Comparison of ENCODE assay signal across 8 cellular contexts in genomic region chr1:51313961-51314777, GRCh38. TPM values are rescaled to one million over a fixed set of nuclear protein-coding genes. Genes with fewer than 3 reads are reported as not detected.
A peak's percentile ranks its signal among the peaks of the same experiment; 100 is the strongest.
DNase-seq lines count a peak whose midpoint lies in the region; ATAC-seq and TF ChIP-seq lines count a peak whose summit lies in the region.

No MANE protein-coding gene starts in this region.

- no peak for TF ChIP-seq CTCF in A673 (conservative IDR thresholded peaks at IDR 0.05; ENCODE audit: low read depth, low read length)
- TF ChIP-seq CTCF in HFFc6 (IDR thresholded peaks at IDR 0.05), result no peak
- no peak for TF ChIP-seq CTCF in astrocyte of the spinal cord (IDR thresholded peaks at IDR 0.05; ENCODE audit: low read depth, low read length)
- TF ChIP-seq CTCF in right lobe of liver (IDR thresholded peaks at IDR 0.05), result no peak

- peak; percentile 48 for TF ChIP-seq POLR2A in right lobe of liver (IDR thresholded peaks at IDR 0.05)

- H3K36me3 Mint-ChIP-seq in HFFc6 (ENCODE audit: low read depth), result no peaks in the 10 kb centered on the region
- no peaks in the 10 kb centered on the region for H3K36me3 Mint-ChIP-seq in activated T-helper 2 cell treated with anti-CD3 and anti-CD28 coated beads, Interferon-gamma antibody, Interleukin-2, Interleukin-4, amounts not matched to agents 10 μg/mL and 5 μg/mL and 100 μg/mL, durations not matched to agents 14 hours and 24 hours and 36 hours (ENCODE audit: low read depth)

- 36% methylated on average over 10 of the region's 12 CpGs for WGBS in right lobe of liver (ENCODE audit: insufficient coverage, low coverage, low lambda C conversion rate, missing lambda C conversion rate)

- H3K36me3 ChIP-seq in A673 (ENCODE audit: insufficient read depth, low read length, poor library complexity, severe bottlenecking), result no peaks in the 10 kb centered on the region
- H3K36me3 ChIP-seq in right lobe of liver, result no peaks in the 10 kb centered on the region

- no TSS peak for BruUV-seq in A673 (replicated peaks; lab: Mats Ljungman, UMichigan)

- H3K4me1 Mint-ChIP-seq in HFFc6 (ENCODE audit: low read depth), result peaks cover 28% of the 10 kb centered on the region
- H3K4me1 Mint-ChIP-seq in activated T-helper 2 cell treated with anti-CD3 and anti-CD28 coated beads, Interferon-gamma antibody, Interleukin-2, Interleukin-4, amounts not matched to agents 10 μg/mL and 5 μg/mL and 100 μg/mL, durations not matched to agents 14 hours and 24 hours and 36 hours (ENCODE audit: low read depth), result peaks cover 21% of the 10 kb centered on the region

- peaks cover 3% of the 10 kb centered on the region for H3K27me3 Mint-ChIP-seq in HFFc6 (ENCODE audit: insufficient read depth)
- H3K27me3 Mint-ChIP-seq in activated T-helper 2 cell treated with anti-CD3 and anti-CD28 coated beads, Interferon-gamma antibody, Interleukin-2, Interleukin-4, amounts not matched to agents 10 μg/mL and 5 μg/mL and 100 μg/mL, durations not matched to agents 14 hours and 24 hours and 36 hours (ENCODE audit: low read depth), result peaks cover 2% of the 10 kb centered on the region

- H3K27ac ChIP-seq in A673 (ENCODE audit: low read depth, low read length, poor library complexity, severe bottlenecking) (peak overlapping the region; percentile 12), right lobe of liver (peak overlapping the region; percentile 28 to 71 (median 45))

- peak overlapping the region; percentile 97 for H3K27ac Mint-ChIP-seq in HFFc6
- no peak overlapping the region for H3K27ac Mint-ChIP-seq in activated T-helper 2 cell treated with anti-CD3 and anti-CD28 coated beads, Interferon-gamma antibody, Interleukin-2, Interleukin-4, amounts not matched to agents 10 μg/mL and 5 μg/mL and 100 μg/mL, durations not matched to agents 14 hours and 24 hours and 36 hours

- no peaks in the 10 kb centered on the region for H3K9me3 ChIP-seq in A673 (ENCODE audit: low read depth, low read length, poor library complexity, severe bottlenecking)
- no peaks in the 10 kb centered on the region for H3K9me3 ChIP-seq in right lobe of liver

- DNase-seq in A673 (ENCODE audit: low spot score) (peak; percentile 49), HFFc6 (peak; percentile 75), astrocyte of the spinal cord (ENCODE audit: low read depth, low spot score) (peak; percentile 74), right lobe of liver (peak in 2 of 3 donors; percentile 36 to 46), SKM-1 (lab: John Stamatoyannopoulos, UW; ENCODE audit: unreplicated experiment) (no peak)
- DNase-seq in activated T-helper 2 cell treated with anti-CD3 and anti-CD28 coated beads, Interferon-gamma antibody, Interleukin-2, Interleukin-4, amounts not matched to agents 10 μg/mL and 5 μg/mL and 100 μg/mL, durations not matched to agents 14 hours and 24 hours and 36 hours (ENCODE audit: low spot score), result no peak
- DNase-seq in stimulated activated CD8-positive, alpha-beta memory T cell treated with anti-CD3 and anti-CD28 coated beads, Interleukin-4, amount 100 ng/mL, for 48 hours, result no peak

- CTCF ChIA-PET in A673 (lab: Charles Lee), result no interaction called here

- POLR2A ChIA-PET in A673 (lab: Charles Lee; ENCODE audit: low non-redundant PET), result no interaction called here

- intact Hi-C loops in A673 (cut with micrococcal nuclease; ENCODE audit: unreplicated experiment), result no loop called here
- intact Hi-C loops in right lobe of liver (cut with DNase I), result no loop called here
- intact Hi-C loops in activated T-helper 2 cell treated with anti-CD3 and anti-CD28 coated beads, Interferon-gamma antibody, Interleukin-2, Interleukin-4, amounts not matched to agents 10 μg/mL and 5 μg/mL and 100 μg/mL, durations not matched to agents 14 hours and 24 hours and 36 hours (cut with micrococcal nuclease), result no loop called here

- in situ Hi-C loops in astrocyte of the spinal cord (cut with HindIII; ENCODE audit: low sequenced_read_pairs), result no loop called here

- H3K4me1 ChIP-seq in A673 (ENCODE audit: insufficient read depth, low read length, poor library complexity, severe bottlenecking) (peaks cover 9% of the 10 kb centered on the region), right lobe of liver (peaks cover 2 to 11% (median 6%) of the 10 kb centered on the region in 4 donors)

- H3K27me3 ChIP-seq in A673 (replicated peaks; ENCODE audit: insufficient read depth, low read depth, low read length, poor library complexity), result no peaks in the 10 kb centered on the region
- no peaks in the 10 kb centered on the region for H3K27me3 ChIP-seq in right lobe of liver

- no peaks in the 10 kb centered on the region for H3K9me3 Mint-ChIP-seq in HFFc6
- H3K9me3 Mint-ChIP-seq in activated T-helper 2 cell treated with anti-CD3 and anti-CD28 coated beads, Interferon-gamma antibody, Interleukin-2, Interleukin-4, amounts not matched to agents 10 μg/mL and 5 μg/mL and 100 μg/mL, durations not matched to agents 14 hours and 24 hours and 36 hours, result no peaks in the 10 kb centered on the region

- ATAC-seq in right lobe of liver, result peak; percentile 63 to 85 (median 76)
- ATAC-seq in GM19023 (IDR thresholded peaks at IDR 0.05; ENCODE audit: unreplicated experiment), result no peak

- no peak overlapping the region for H3K4me3 ChIP-seq in A673 (ENCODE audit: low read depth, low read length, poor library complexity, severe bottlenecking)
- no peak overlapping the region for H3K4me3 ChIP-seq in astrocyte of the spinal cord (ENCODE audit: low read depth, low read length)
- H3K4me3 ChIP-seq in right lobe of liver, result no peak overlapping the region

- peak overlapping the region; percentile 38 for H3K4me3 Mint-ChIP-seq in HFFc6
- no peak overlapping the region for H3K4me3 Mint-ChIP-seq in activated T-helper 2 cell treated with anti-CD3 and anti-CD28 coated beads, Interferon-gamma antibody, Interleukin-2, Interleukin-4, amounts not matched to agents 10 μg/mL and 5 μg/mL and 100 μg/mL, durations not matched to agents 14 hours and 24 hours and 36 hours (ENCODE audit: low read depth)

RNA-seq across cellular contexts. Expression of gene TTC39A, which starts 16.2 kb away (rescaled TPM):
- total RNA-seq in A673 (2021) (3.1 and 5.1 TPM in 2 replicates), right lobe of liver (1 to 10 TPM in 5 of 6 experiments, under 1 TPM in 1; 0.34 to 8.5 (median 3.4) TPM)
- under 1 TPM in 4 of 6 experiments, not detected in 2; 0.10 to 0.52 (median 0.17) TPM for total RNA-seq in HFFc6 (2021; fragmentation: NEBNext Ultra II Directional; extraction: Animal tissue kit (Norgen Biotek cat#: 25700))
- total RNA-seq in activated T-helper 2 cell treated with anti-CD3 and anti-CD28 coated beads, Interferon-gamma antibody, Interleukin-2, Interleukin-4, amounts not matched to agents 10 μg/mL and 5 μg/mL and 100 μg/mL, durations not matched to agents 14 hours and 24 hours and 36 hours, result 0.41 and 0.44 TPM in 2 replicates

Comparison
In these comparisons a context has a peak if more than half of its experiments do, and no peak if none do; other contexts are left out.
1. DNase-seq: peak in A673 (single experiment), HFFc6 (single experiment), astrocyte of the spinal cord (single experiment) and right lobe of liver (2 of 3); none in activated T-helper 2 cell treated with anti-CD3 and anti-CD28 coated beads, Interferon-gamma antibody, Interleukin-2, Interleukin-4, amounts not matched to agents 10 μg/mL and 5 μg/mL and 100 μg/mL, durations not matched to agents 14 hours and 24 hours and 36 hours (single experiment), stimulated activated CD8-positive, alpha-beta memory T cell treated with anti-CD3 and anti-CD28 coated beads, Interleukin-4, amount 100 ng/mL, for 48 hours (single experiment) and SKM-1 (single experiment).